ENCODE assay signal across 13 cellular contexts in genomic region chr5:169706758-169707450, GRCh38.
DNase-seq lines count a peak whose midpoint lies in the region; ATAC-seq and TF ChIP-seq lines count a peak whose summit lies in the region.
"Had no signal": no experiment of that assay in that cellular context is flagged by ENCODE, and none has a peak within 500 bp of the region (broad histone marks: within the 10 kb centered on the region; RNA-seq: fewer than 3 reads in every experiment).

No MANE protein-coding gene starts in this region.

- CTCF ChIA-PET in activated CD8-positive, alpha-beta memory T cell treated with anti-CD3 and anti-CD28 coated beads, Interleukin-2, amount 10 ng/mL, durations not matched to agents 7 days and 5 days (lab: Charles Lee) = no interaction called here

- ATAC-seq in stimulated activated naive B cell treated with anti-CD40 and anti-IgM and Interleukin-4, amounts not matched to agents 10 μg/mL and 1 μg/mL and 100 μg/mL, for 72 hours (replicated peaks) = no peak
- ATAC-seq in GM18517 (IDR thresholded peaks at IDR 0.05; ENCODE audit: unreplicated experiment) (no peak), HG03354 (IDR thresholded peaks at IDR 0.05; ENCODE audit: poor library complexity, severe bottlenecking, unreplicated experiment) (no peak)
- no peak for ATAC-seq in activated CD8-positive, alpha-beta memory T cell treated with anti-CD3 and anti-CD28 coated beads, Interleukin-2, amount 10 ng/mL, durations not matched to agents 7 days and 5 days
- ATAC-seq: naive thymus-derived CD4-positive, alpha-beta T cell had no signal

- no peaks in the 10 kb centered on the region for H3K36me3 ChIP-seq in SJSA1

- peak overlapping the region; percentile 68 for H3K27ac Mint-ChIP-seq in activated naive CD8-positive, alpha-beta T cell
- no peak overlapping the region for H3K27ac Mint-ChIP-seq in activated naive CD8-positive, alpha-beta T cell treated with anti-CD3 and anti-CD28 coated beads for 36 hours
- H3K27ac Mint-ChIP-seq in stimulated activated naive B cell treated with anti-CD40 and anti-IgM and Interleukin-4, amounts not matched to agents 10 μg/mL and 1 μg/mL and 100 μg/mL, for 72 hours = peak overlapping the region; percentile 82
- no peak overlapping the region for H3K27ac Mint-ChIP-seq in activated CD8-positive, alpha-beta memory T cell treated with anti-CD3 and anti-CD28 coated beads, Interleukin-2, amount 10 ng/mL, durations not matched to agents 7 days and 5 days

- peaks cover 5% of the 10 kb centered on the region for H3K4me1 Mint-ChIP-seq in activated naive CD8-positive, alpha-beta T cell (ENCODE audit: low read depth)
- peaks cover 9% of the 10 kb centered on the region for H3K4me1 Mint-ChIP-seq in activated naive CD8-positive, alpha-beta T cell treated with anti-CD3 and anti-CD28 coated beads for 36 hours
- peaks cover 30 to 40% of the 10 kb centered on the region in 2 donors for H3K4me1 Mint-ChIP-seq in stimulated activated naive B cell treated with anti-CD40 and anti-IgM and Interleukin-4, amounts not matched to agents 10 μg/mL and 1 μg/mL and 100 μg/mL, for 72 hours
- peaks cover 10% of the 10 kb centered on the region for H3K4me1 Mint-ChIP-seq in activated CD8-positive, alpha-beta memory T cell treated with anti-CD3 and anti-CD28 coated beads, Interleukin-2, amount 10 ng/mL, durations not matched to agents 7 days and 5 days

- no peaks in the 10 kb centered on the region for H3K9me3 ChIP-seq in SJSA1 (replicated peaks)

- H3K9me3 Mint-ChIP-seq in activated naive CD8-positive, alpha-beta T cell (ENCODE audit: low read depth) = no peaks in the 10 kb centered on the region
- no peaks in the 10 kb centered on the region for H3K9me3 Mint-ChIP-seq in activated naive CD8-positive, alpha-beta T cell treated with anti-CD3 and anti-CD28 coated beads for 36 hours
- H3K9me3 Mint-ChIP-seq in stimulated activated naive B cell treated with anti-CD40 and anti-IgM and Interleukin-4, amounts not matched to agents 10 μg/mL and 1 μg/mL and 100 μg/mL, for 72 hours = no peaks in the 10 kb centered on the region
- H3K9me3 Mint-ChIP-seq in activated CD8-positive, alpha-beta memory T cell treated with anti-CD3 and anti-CD28 coated beads, Interleukin-2, amount 10 ng/mL, durations not matched to agents 7 days and 5 days (ENCODE audit: low read depth) = no peaks in the 10 kb centered on the region
- H3K9me3 Mint-ChIP-seq: naive thymus-derived CD4-positive, alpha-beta T cell had no signal

- H3K4me1 ChIP-seq in SJSA1 (replicated peaks) = peaks cover 38% of the 10 kb centered on the region

- H3K4me3 ChIP-seq in SJSA1 = no peak overlapping the region
- H3K4me3 ChIP-seq in epithelial cell of proximal tubule (ENCODE audit: low read depth, low read length) = no peak overlapping the region
- H3K4me3 ChIP-seq: coronary artery, SK-N-MC had no signal

- no peak for DNase-seq in activated naive CD8-positive, alpha-beta T cell treated with anti-CD3 and anti-CD28 coated beads for 36 hours
- DNase-seq in SJSA1 (ENCODE audit: low read depth in 1 of 2, low spot score in 2 of 2) = peak; percentile 66 to 73
- peak; percentile 89 for DNase-seq in epithelial cell of proximal tubule (ENCODE audit: low read depth)
- no peak for DNase-seq in stimulated activated naive B cell treated with anti-CD40 and anti-IgM and Interleukin-4, amounts not matched to agents 10 μg/mL and 1 μg/mL and 100 μg/mL, for 72 hours
- DNase-seq in activated CD8-positive, alpha-beta memory T cell treated with anti-CD3 and anti-CD28 coated beads, Interleukin-2, amount 10 ng/mL, durations not matched to agents 7 days and 5 days = no peak
- DNase-seq: activated CD8-positive, alpha-beta memory T cell treated with anti-CD3 and anti-CD28 coated beads, Interleukin-2, amount 50 U/mL, for 48 hours; C1 segment of cervical spinal cord; naive thymus-derived CD4-positive, alpha-beta T cell had no signal

- no peak for TF ChIP-seq CTCF in epithelial cell of proximal tubule (conservative IDR thresholded peaks at IDR 0.05; ENCODE audit: low read depth, low read length)

- peaks cover 21% of the 10 kb centered on the region for H3K36me3 Mint-ChIP-seq in activated naive CD8-positive, alpha-beta T cell
- H3K36me3 Mint-ChIP-seq in activated naive CD8-positive, alpha-beta T cell treated with anti-CD3 and anti-CD28 coated beads for 36 hours = peaks cover 33% of the 10 kb centered on the region
- peaks cover 57 to 62% of the 10 kb centered on the region in 2 donors for H3K36me3 Mint-ChIP-seq in stimulated activated naive B cell treated with anti-CD40 and anti-IgM and Interleukin-4, amounts not matched to agents 10 μg/mL and 1 μg/mL and 100 μg/mL, for 72 hours
- H3K36me3 Mint-ChIP-seq in activated CD8-positive, alpha-beta memory T cell treated with anti-CD3 and anti-CD28 coated beads, Interleukin-2, amount 10 ng/mL, durations not matched to agents 7 days and 5 days = peaks cover 63% of the 10 kb centered on the region

- no peak overlapping the region for H3K4me3 Mint-ChIP-seq in activated naive CD8-positive, alpha-beta T cell
- no peak overlapping the region for H3K4me3 Mint-ChIP-seq in activated naive CD8-positive, alpha-beta T cell treated with anti-CD3 and anti-CD28 coated beads for 36 hours
- no peak overlapping the region for H3K4me3 Mint-ChIP-seq in stimulated activated naive B cell treated with anti-CD40 and anti-IgM and Interleukin-4, amounts not matched to agents 10 μg/mL and 1 μg/mL and 100 μg/mL, for 72 hours
- no peak overlapping the region for H3K4me3 Mint-ChIP-seq in activated CD8-positive, alpha-beta memory T cell treated with anti-CD3 and anti-CD28 coated beads, Interleukin-2, amount 10 ng/mL, durations not matched to agents 7 days and 5 days
- H3K4me3 Mint-ChIP-seq: naive thymus-derived CD4-positive, alpha-beta T cell had no signal

- H3K27me3 Mint-ChIP-seq in activated naive CD8-positive, alpha-beta T cell = no peaks in the 10 kb centered on the region
- no peaks in the 10 kb centered on the region for H3K27me3 Mint-ChIP-seq in activated naive CD8-positive, alpha-beta T cell treated with anti-CD3 and anti-CD28 coated beads for 36 hours
- H3K27me3 Mint-ChIP-seq in stimulated activated naive B cell treated with anti-CD40 and anti-IgM and Interleukin-4, amounts not matched to agents 10 μg/mL and 1 μg/mL and 100 μg/mL, for 72 hours = no peaks in the 10 kb centered on the region
- H3K27me3 Mint-ChIP-seq in activated CD8-positive, alpha-beta memory T cell treated with anti-CD3 and anti-CD28 coated beads, Interleukin-2, amount 10 ng/mL, durations not matched to agents 7 days and 5 days = no peaks in the 10 kb centered on the region
- H3K27me3 Mint-ChIP-seq: naive thymus-derived CD4-positive, alpha-beta T cell had no signal

- H3K27ac ChIP-seq in SJSA1 = peak overlapping the region; percentile 51
- H3K27ac ChIP-seq: coronary artery, SK-N-MC had no signal

- no peaks in the 10 kb centered on the region for H3K27me3 ChIP-seq in SJSA1 (replicated peaks)

Comparison
In these comparisons a context has a peak if more than half of its experiments do, and no peak if none do; other contexts are left out.
1. H3K27ac Mint-ChIP-seq: peak in activated naive CD8-positive, alpha-beta T cell (single experiment) and stimulated activated naive B cell treated with anti-CD40 and anti-IgM and Interleukin-4, amounts not matched to agents 10 μg/mL and 1 μg/mL and 100 μg/mL, for 72 hours (single experiment); none in activated naive CD8-positive, alpha-beta T cell treated with anti-CD3 and anti-CD28 coated beads for 36 hours (single experiment) and activated CD8-positive, alpha-beta memory T cell treated with anti-CD3 and anti-CD28 coated beads, Interleukin-2, amount 10 ng/mL, durations not matched to agents 7 days and 5 days (single experiment).
2. DNase-seq: peak in SJSA1 (2 of 2) and epithelial cell of proximal tubule (single experiment); none in activated naive CD8-positive, alpha-beta T cell treated with anti-CD3 and anti-CD28 coated beads for 36 hours (single experiment), stimulated activated naive B cell treated with anti-CD40 and anti-IgM and Interleukin-4, amounts not matched to agents 10 μg/mL and 1 μg/mL and 100 μg/mL, for 72 hours (single experiment) and activated CD8-positive, alpha-beta memory T cell treated with anti-CD3 and anti-CD28 coated beads, Interleukin-2, amount 10 ng/mL, durations not matched to agents 7 days and 5 days (single experiment).